ENCODE assay signal across 8 cellular contexts in genomic region chr17:76772842-76773521, GRCh38. TPM values are rescaled to one million over a fixed set of nuclear protein-coding genes. Genes with fewer than 3 reads are reported as not detected.
A peak's percentile ranks its signal among the peaks of the same experiment; 100 is the strongest.
DNase-seq lines count a peak whose midpoint lies in the region; ATAC-seq, FAIRE-seq and TF ChIP-seq lines count a peak whose summit lies in the region.

No MANE protein-coding gene starts in this region.

- peaks cover 36% of the 10 kb centered on the region for H3K36me3 Mint-ChIP-seq in activated naive CD8-positive, alpha-beta T cell treated with anti-CD3 and anti-CD28 coated beads for 36 hours

- CTCF ChIA-PET in HCT116 (lab: Charles Lee) (interaction anchor here (0.9 to 1.3 kb wide), 3 partner anchors 8 to 297 kb away, joined by 3 to 5 read pairs (median 3); no protein-coding TSS in a partner anchor), SK-N-SH (lab: Yijun Ruan, JAX) (interaction anchor here (0.8 to 1.4 kb wide), 6 partner anchors 21 to 474 kb away, joined by 3 to 5 read pairs (median 3); partner anchors contain the start of gene MGAT5B), HepG2 (lab: Yijun Ruan, JAX; ENCODE audit: low intra/inter-chr PET ratio, low total read pairs) (no interaction called here)

- WGBS in SK-N-SH (ENCODE audit: low lambda C conversion rate): 25% methylated on average over 6 of the region's 6 CpGs
- 94% methylated on average over 6 of the region's 6 CpGs for WGBS in HepG2 (ENCODE audit: low lambda C conversion rate)

- H3K27ac ChIP-seq in HCT116 (ENCODE audit: low read depth, low read length) (peak overlapping the region; percentile 83), SK-N-SH (ENCODE audit: low read depth in 2 of 2, low read length in 1 of 2) (peak overlapping the region; percentile 71 to 88), HepG2 (ENCODE audit: extremely low read length, insufficient read depth, low read length) (no peak overlapping the region), subcutaneous abdominal adipose tissue (ENCODE audit: low read depth, low read length) (peak overlapping the region; percentile 6)

- H3K79me2 ChIP-seq in HCT116 (ENCODE audit: insufficient read depth, low read length): no peaks in the 10 kb centered on the region
- no peaks in the 10 kb centered on the region for H3K79me2 ChIP-seq in SK-N-SH (ENCODE audit: insufficient read depth)
- no peaks in the 10 kb centered on the region for H3K79me2 ChIP-seq in HepG2 (ENCODE audit: insufficient read depth, low read length)

- H2AFZ ChIP-seq in HCT116 (ENCODE audit: low read depth, low read length, poor library complexity, severe bottlenecking) (peak overlapping the region; percentile 81), SK-N-SH (ENCODE audit: low read depth) (peak overlapping the region; percentile 71; the same call in 1 of the 2 replicates), HepG2 (ENCODE audit: low read length) (no peak overlapping the region)

- in situ Hi-C loops in HepG2 (cut with HindIII; ENCODE audit: extremely low pct_ligation_motif_present, low pct_unique_long_range_greater_than_20kb): no loop called here

- no peaks in the 10 kb centered on the region for H3K27me3 ChIP-seq in HCT116 (ENCODE audit: insufficient read depth, low read length)
- no peaks in the 10 kb centered on the region for H3K27me3 ChIP-seq in SK-N-SH (ENCODE audit: insufficient read depth)
- H3K27me3 ChIP-seq in HepG2 (ENCODE audit: control insufficient read depth in 1 of 2, insufficient read depth in 2 of 2, low read length in 2 of 2): no peaks in the 10 kb centered on the region
- H3K27me3 ChIP-seq in subcutaneous abdominal adipose tissue (ENCODE audit: control insufficient read depth in 5 of 5, insufficient read depth in 4 of 5, low read length in 5 of 5): no peaks in the 10 kb centered on the region

- no peaks in the 10 kb centered on the region for H3K9me3 Mint-ChIP-seq in activated naive CD8-positive, alpha-beta T cell treated with anti-CD3 and anti-CD28 coated beads for 36 hours

- TF ChIP-seq EP300 in SK-N-SH (IDR thresholded peaks at IDR 0.05; ENCODE audit: borderline replicate concordance in 1 of 2, low read depth in 1 of 2, low read length in 1 of 2) (no peak), HepG2 (IDR thresholded peaks at IDR 0.05; ENCODE audit: low read depth in 2 of 2, low read length in 2 of 2) (no peak), HepG2 (CRISPR knock-in tag; IDR thresholded peaks at IDR 0.05; ENCODE audit: borderline replicate concordance) (no peak)

- TF ChIP-seq POLR2A in HCT116 (IDR thresholded peaks at IDR 0.05; ENCODE audit: borderline replicate concordance, extremely low read depth, insufficient read depth, insufficient read length) (no peak), HepG2 (IDR thresholded peaks at IDR 0.05; ENCODE audit: insufficient read depth in 1 of 2, low read depth in 2 of 2, low read length in 2 of 2) (no peak)

- ATAC-seq in HCT116 (peak; percentile 98), HepG2 (no peak; the same call in 2 of the 3 replicates), GM21360 (IDR thresholded peaks at IDR 0.05; ENCODE audit: unreplicated experiment) (no peak), GM21825 (IDR thresholded peaks at IDR 0.05; ENCODE audit: unreplicated experiment) (no peak)

- peaks cover 17% of the 10 kb centered on the region for H3K4me1 Mint-ChIP-seq in activated naive CD8-positive, alpha-beta T cell treated with anti-CD3 and anti-CD28 coated beads for 36 hours

- H3K27ac Mint-ChIP-seq in activated naive CD8-positive, alpha-beta T cell treated with anti-CD3 and anti-CD28 coated beads for 36 hours: peak overlapping the region; percentile 88

- RAD21 ChIA-PET in HCT116 (lab: Charles Lee; ENCODE audit: low non-redundant PET in 1 of 2, low total read pairs in 2 of 2, uncharacterized antibody in 2 of 2, unreplicated experiment in 2 of 2): no interaction called here

- H3K4me2 ChIP-seq in HCT116 (ENCODE audit: low read length) (peak overlapping the region; percentile 86), SK-N-SH (peak overlapping the region; percentile 68), HepG2 (ENCODE audit: low read depth, low read length) (no peak overlapping the region)

- POLR2A ChIA-PET in HCT116 (lab: Charles Lee) (interaction anchor here (0.5 to 1.0 kb wide), 3 partner anchors 8 to 887 kb away, joined by 3 to 6 read pairs (median 3); partner anchors contain the start of genes MFSD11 and SRSF2), SK-N-SH (lab: Yijun Ruan, JAX) (interaction anchor here (1.0 kb wide), 1 partner anchor 36 kb away, joined by 4 read pairs; the partner anchor contains the start of gene SRSF2), HepG2 (lab: Yijun Ruan, JAX) (no interaction called here)

- H3K4me3 Mint-ChIP-seq in activated naive CD8-positive, alpha-beta T cell treated with anti-CD3 and anti-CD28 coated beads for 36 hours: peak overlapping the region; percentile 66

- DNase-seq in HCT116 (ENCODE audit: low read depth, low spot score): peak; percentile 89
- DNase-seq in SK-N-SH: peak; percentile 64
- DNase-seq in activated naive CD8-positive, alpha-beta T cell treated with anti-CD3 and anti-CD28 coated beads for 36 hours: peak; percentile 58
- peak; percentile 59 for DNase-seq in HepG2 (ENCODE audit: low spot score)
- no peak for DNase-seq in NCI-H1930 (lab: John Stamatoyannopoulos, UW)

- peaks cover 13% of the 10 kb centered on the region for H3F3A ChIP-seq in SK-N-SH (replicated peaks; ENCODE audit: insufficient read depth)

- TF ChIP-seq CTCF in HCT116 (IDR thresholded peaks at IDR 0.05 in 2 of 3, conservative IDR thresholded peaks at IDR 0.05 in 1 of 3; ENCODE audit: borderline replicate concordance in 1 of 3, insufficient read depth in 1 of 3, low read depth in 2 of 3, low read length in 2 of 3) (0 out of 6 replicates have a peak, but pooled peaks of 1 of the 3 experiments have one; percentile 12), SK-N-SH (IDR thresholded peaks at IDR 0.05) (peak; percentile 40), HepG2 (CRISPR knock-in tag; IDR thresholded peaks at IDR 0.05) (no peak)

- peak; percentile 44 for TF ChIP-seq RAD21 in HCT116 (IDR thresholded peaks at IDR 0.05; ENCODE audit: low read depth)
- TF ChIP-seq RAD21 in SK-N-SH (IDR thresholded peaks at IDR 0.05; ENCODE audit: low read length): peak; percentile 41; the same call in 1 of the 2 replicates
- no peak for TF ChIP-seq RAD21 in HepG2 (CRISPR knock-in tag; IDR thresholded peaks at IDR 0.05)

- H3K9ac ChIP-seq in HCT116 (ENCODE audit: low read length) (peak overlapping the region; percentile 56), SK-N-SH (peak overlapping the region; percentile 59; the same call in 1 of the 2 replicates), HepG2 (ENCODE audit: insufficient read depth, low read depth, low read length) (no peak overlapping the region), subcutaneous abdominal adipose tissue (ENCODE audit: low read length in 5 of 5) (no peak overlapping the region)

- no peaks in the 10 kb centered on the region for H4K20me1 ChIP-seq in HCT116 (ENCODE audit: insufficient read depth)
- H4K20me1 ChIP-seq in SK-N-SH (ENCODE audit: insufficient read depth): no peaks in the 10 kb centered on the region
- H4K20me1 ChIP-seq in HepG2 (ENCODE audit: insufficient read depth, low read length): no peaks in the 10 kb centered on the region

- H3K9me2 ChIP-seq in HCT116 (ENCODE audit: insufficient read depth) (no peaks in the 10 kb centered on the region), SK-N-SH (no peaks in the 10 kb centered on the region)

- no peaks in the 10 kb centered on the region for H3K27me3 Mint-ChIP-seq in activated naive CD8-positive, alpha-beta T cell treated with anti-CD3 and anti-CD28 coated beads for 36 hours

- BruUV-seq in HCT116 (replicated peaks; lab: Mats Ljungman, UMichigan) (TSS peak; percentile 70), HepG2 (replicated peaks; lab: Mats Ljungman, UMichigan) (no TSS peak)

- H3K36me3 ChIP-seq in HCT116 (ENCODE audit: control insufficient read depth in 1 of 2, insufficient read depth in 2 of 2, low read length in 2 of 2) (0 out of 4 replicates have a peak, but pooled peaks cover 0 to 5% of the 10 kb centered on the region in 2 experiments), SK-N-SH (replicated peaks in 1 of 2; ENCODE audit: control insufficient read depth in 1 of 2, insufficient read depth in 2 of 2, low read length in 1 of 2) (peaks cover 37 to 46% of the 10 kb centered on the region in 2 experiments), HepG2 (replicated peaks in 1 of 2; ENCODE audit: control insufficient read depth in 1 of 2, insufficient read depth in 2 of 2, low read length in 2 of 2) (peaks cover 11 to 37% of the 10 kb centered on the region in 2 experiments; a peak in 4 of 5 replicates), subcutaneous abdominal adipose tissue (ENCODE audit: control insufficient read depth in 5 of 5, insufficient read depth in 5 of 5, low read length in 5 of 5) (peaks cover 29 to 67% (median 44%) of the 10 kb centered on the region in 5 donors)

- H3K4me1 ChIP-seq in HCT116 (ENCODE audit: control insufficient read depth in 1 of 2, insufficient read depth in 2 of 2, low read length in 2 of 2): peaks cover 24 to 32% of the 10 kb centered on the region in 2 experiments
- peaks cover 5 to 13% of the 10 kb centered on the region in 2 experiments; a peak in 2 of 4 replicates for H3K4me1 ChIP-seq in SK-N-SH (ENCODE audit: control insufficient read depth in 1 of 2, insufficient read depth in 2 of 2, low read depth in 1 of 2, low read length in 1 of 2)
- H3K4me1 ChIP-seq in HepG2 (ENCODE audit: insufficient read depth, low read length): 0 out of 2 replicates have a peak, but pooled peaks cover 6% of the 10 kb centered on the region
- peaks cover 0 to 3% (median 0%) of the 10 kb centered on the region in 5 donors for H3K4me1 ChIP-seq in subcutaneous abdominal adipose tissue (ENCODE audit: control insufficient read depth in 5 of 5, insufficient read depth in 5 of 5, low read length in 5 of 5)

- H3K9me3 ChIP-seq in HCT116 (ENCODE audit: control insufficient read depth in 1 of 2, insufficient read depth in 1 of 2, low read depth in 1 of 2, low read length in 2 of 2) (no peaks in the 10 kb centered on the region), SK-N-SH (no peaks in the 10 kb centered on the region), HepG2 (ENCODE audit: low read length) (no peaks in the 10 kb centered on the region), subcutaneous abdominal adipose tissue (ENCODE audit: control insufficient read depth in 5 of 5, low read length in 5 of 5) (peaks cover 0 to 3% (median 0%) of the 10 kb centered on the region in 5 donors)

- FAIRE-seq in HepG2 (lab: Jason Lieb, UNC): no peak

- peak overlapping the region; percentile 35 to 55 for H3K4me3 ChIP-seq in HCT116 (replicated peaks in 1 of 2; ENCODE audit: low read depth in 1 of 2, low read length in 2 of 2)
- peak overlapping the region; percentile 22 to 47; a peak in 3 of 4 replicates for H3K4me3 ChIP-seq in SK-N-SH (ENCODE audit: low read depth in 2 of 2, low read length in 1 of 2)
- no peak overlapping the region for H3K4me3 ChIP-seq in HepG2 (replicated peaks in 1 of 3; ENCODE audit: insufficient read depth in 1 of 3, low read depth in 2 of 3, low read length in 3 of 3)
- no peak overlapping the region for H3K4me3 ChIP-seq in subcutaneous abdominal adipose tissue (ENCODE audit: low read depth in 1 of 5, low read length in 5 of 5)

- intact Hi-C loops in HCT116 (cut with micrococcal nuclease): no loop called here
- intact Hi-C loops in HepG2 (cut with micrococcal nuclease; ENCODE audit: unreplicated experiment): no loop called here

RNA-seq across cellular contexts. Expression of gene MFSD11, which starts 35.1 kb away (rescaled TPM):
- total RNA-seq in HCT116 (2021; ENCODE audit: unreplicated experiment): 24.9 TPM
- polyA plus RNA-seq in HCT116 (2012): 8.5 and 11.9 TPM in 2 replicates
- polyA plus RNA-seq in SK-N-SH (2012; rRNA removed): 22.7 and 28.3 TPM in 2 replicates
- polyA plus RNA-seq in SK-N-SH (2012; cell fraction: cytosol; rRNA removed): 24.9 and 26.3 TPM in 2 replicates
- polyA plus RNA-seq in SK-N-SH (2012; cell fraction: nucleus; rRNA removed): 28.4 and 31.2 TPM in 2 replicates
- total RNA-seq in activated naive CD8-positive, alpha-beta T cell treated with anti-CD3 and anti-CD28 coated beads for 36 hours: 10 to 100 TPM; 14.4 to 16.0 TPM
- 19.4 and 36.3 TPM in 2 replicates for total RNA-seq in HepG2 (2016; rRNA removed; fragmentation: Illumina TruSeq; extraction: Trizol)
- 19.7 and 21.0 TPM in 2 replicates for total RNA-seq in HepG2 (2016; cell fraction: cytosol; rRNA removed; fragmentation: Illumina TruSeq; extraction: Trizol; ENCODE audit: low read depth)
- 17.3 and 35.0 TPM in 2 replicates for total RNA-seq in HepG2 (2016; cell fraction: insoluble cytoplasmic fraction; rRNA removed; fragmentation: Illumina TruSeq; extraction: Trizol)
- total RNA-seq in HepG2 (2016; cell fraction: membrane; rRNA removed; fragmentation: Illumina TruSeq; extraction: Trizol): 17.5 and 20.2 TPM in 2 replicates
- 39.1 and 44.6 TPM in 2 replicates for total RNA-seq in HepG2 (2016; cell fraction: nucleus; rRNA removed; fragmentation: Illumina TruSeq; extraction: Trizol)
- 25.2 and 26.1 TPM in 2 replicates for polyA plus RNA-seq in HepG2 (2011; rRNA removed)
- polyA plus RNA-seq in HepG2 (2011; cell fraction: cytosol; rRNA removed): 11.6 and 16.0 TPM in 2 replicates
- polyA plus RNA-seq in HepG2 (2011; cell fraction: nucleus; rRNA removed): 59.2 and 64.8 TPM in 2 replicates
- polyA plus RNA-seq in HepG2 (2012): 20.4 and 24.1 TPM in 2 replicates
- 5.8 and 6.2 TPM in 2 replicates for polyA plus RNA-seq in HepG2 (2016; cell fraction: cytosol; fragmentation: Illumina TruSeq; extraction: Trizol; ENCODE audit: low read depth)
- 13.0 and 15.6 TPM in 2 replicates for polyA plus RNA-seq in HepG2 (2016; cell fraction: insoluble cytoplasmic fraction; fragmentation: Illumina TruSeq; extraction: Trizol; ENCODE audit: low read depth)
- 9.2 and 11.8 TPM in 2 replicates for polyA plus RNA-seq in HepG2 (2016; cell fraction: membrane; fragmentation: Illumina TruSeq; extraction: Trizol; ENCODE audit: low read depth)
- 60.1 and 68.2 TPM in 2 replicates for polyA plus RNA-seq in HepG2 (2016; cell fraction: nucleus; fragmentation: Illumina TruSeq; extraction: Trizol; ENCODE audit: insufficient read depth, low read depth)
- polyA minus RNA-seq in HepG2 (2011; rRNA and poly(A)+ RNA removed; ENCODE audit: low replicate concordance): 33.4 and 39.8 TPM in 2 replicates
- polyA minus RNA-seq in HepG2 (2011; cell fraction: cytosol; rRNA and poly(A)+ RNA removed): 12.8 and 16.1 TPM in 2 replicates
- 36.3 and 51.1 TPM in 2 replicates for polyA minus RNA-seq in HepG2 (2011; cell fraction: nucleus; rRNA and poly(A)+ RNA removed)

RNA-seq across cellular contexts. Expression of gene SRSF2, which starts 35.9 kb away (rescaled TPM):
- total RNA-seq in HCT116 (2021; ENCODE audit: unreplicated experiment) (422 TPM), HepG2 (2016; rRNA removed; fragmentation: Illumina TruSeq; extraction: Trizol) (249 and 319 TPM in 2 replicates)
- polyA plus RNA-seq in HCT116 (2012): 220 and 291 TPM in 2 replicates
- polyA plus RNA-seq in SK-N-SH (2012; rRNA removed) (211 and 271 TPM in 2 replicates), HepG2 (2011; rRNA removed) (306 and 308 TPM in 2 replicates)
- polyA plus RNA-seq in SK-N-SH (2012; cell fraction: cytosol; rRNA removed): 162 and 197 TPM in 2 replicates
- polyA plus RNA-seq in SK-N-SH (2012; cell fraction: nucleus; rRNA removed): 1,226 and 1,940 TPM in 2 replicates
- total RNA-seq in activated naive CD8-positive, alpha-beta T cell treated with anti-CD3 and anti-CD28 coated beads for 36 hours: 100 to 1,000 TPM; 549 to 571 TPM
- 103 and 114 TPM in 2 replicates for total RNA-seq in HepG2 (2016; cell fraction: cytosol; rRNA removed; fragmentation: Illumina TruSeq; extraction: Trizol; ENCODE audit: low read depth)
- total RNA-seq in HepG2 (2016; cell fraction: insoluble cytoplasmic fraction; rRNA removed; fragmentation: Illumina TruSeq; extraction: Trizol): 260 and 312 TPM in 2 replicates
- total RNA-seq in HepG2 (2016; cell fraction: membrane; rRNA removed; fragmentation: Illumina TruSeq; extraction: Trizol): 135 and 140 TPM in 2 replicates
- total RNA-seq in HepG2 (2016; cell fraction: nucleus; rRNA removed; fragmentation: Illumina TruSeq; extraction: Trizol): 349 and 418 TPM in 2 replicates
- 103 and 169 TPM in 2 replicates for polyA plus RNA-seq in HepG2 (2011; cell fraction: cytosol; rRNA removed)
- polyA plus RNA-seq in HepG2 (2011; cell fraction: nucleus; rRNA removed): 1,720 and 2,373 TPM in 2 replicates
- polyA plus RNA-seq in HepG2 (2012): 214 and 282 TPM in 2 replicates
- polyA plus RNA-seq in HepG2 (2016; cell fraction: cytosol; fragmentation: Illumina TruSeq; extraction: Trizol; ENCODE audit: low read depth): 77.5 and 85.0 TPM in 2 replicates
- polyA plus RNA-seq in HepG2 (2016; cell fraction: insoluble cytoplasmic fraction; fragmentation: Illumina TruSeq; extraction: Trizol; ENCODE audit: low read depth): 376 and 395 TPM in 2 replicates
- 116 and 123 TPM in 2 replicates for polyA plus RNA-seq in HepG2 (2016; cell fraction: membrane; fragmentation: Illumina TruSeq; extraction: Trizol; ENCODE audit: low read depth)
- 776 and 819 TPM in 2 replicates for polyA plus RNA-seq in HepG2 (2016; cell fraction: nucleus; fragmentation: Illumina TruSeq; extraction: Trizol; ENCODE audit: insufficient read depth, low read depth)
- 243 and 377 TPM in 2 replicates for polyA minus RNA-seq in HepG2 (2011; rRNA and poly(A)+ RNA removed; ENCODE audit: low replicate concordance)
- 59.7 and 82.4 TPM in 2 replicates for polyA minus RNA-seq in HepG2 (2011; cell fraction: cytosol; rRNA and poly(A)+ RNA removed)
- polyA minus RNA-seq in HepG2 (2011; cell fraction: nucleus; rRNA and poly(A)+ RNA removed): 526 and 551 TPM in 2 replicates

RNA-seq across cellular contexts. Expression of gene METTL23, which starts 46.3 kb away (rescaled TPM):
- total RNA-seq in HCT116 (2021; ENCODE audit: unreplicated experiment) (57.8 TPM), HepG2 (2016; rRNA removed; fragmentation: Illumina TruSeq; extraction: Trizol) (39.7 and 39.9 TPM in 2 replicates)
- 50.4 and 68.6 TPM in 2 replicates for polyA plus RNA-seq in HCT116 (2012)
- polyA plus RNA-seq in SK-N-SH (2012; rRNA removed) (75.9 and 96.8 TPM in 2 replicates), HepG2 (2011; rRNA removed) (85.4 and 104 TPM in 2 replicates)
- 87.6 and 89.2 TPM in 2 replicates for polyA plus RNA-seq in SK-N-SH (2012; cell fraction: cytosol; rRNA removed)
- polyA plus RNA-seq in SK-N-SH (2012; cell fraction: nucleus; rRNA removed): 80.8 and 107 TPM in 2 replicates
- 10 to 100 TPM; 30.0 to 30.6 TPM for total RNA-seq in activated naive CD8-positive, alpha-beta T cell treated with anti-CD3 and anti-CD28 coated beads for 36 hours
- total RNA-seq in HepG2 (2016; cell fraction: cytosol; rRNA removed; fragmentation: Illumina TruSeq; extraction: Trizol; ENCODE audit: low read depth): 13.8 and 15.1 TPM in 2 replicates
- 40.1 and 40.8 TPM in 2 replicates for total RNA-seq in HepG2 (2016; cell fraction: insoluble cytoplasmic fraction; rRNA removed; fragmentation: Illumina TruSeq; extraction: Trizol)
- 23.4 and 26.9 TPM in 2 replicates for total RNA-seq in HepG2 (2016; cell fraction: membrane; rRNA removed; fragmentation: Illumina TruSeq; extraction: Trizol)
- total RNA-seq in HepG2 (2016; cell fraction: nucleus; rRNA removed; fragmentation: Illumina TruSeq; extraction: Trizol): 28.8 and 32.4 TPM in 2 replicates
- 54.2 and 65.9 TPM in 2 replicates for polyA plus RNA-seq in HepG2 (2011; cell fraction: cytosol; rRNA removed)
- 68.9 and 70.3 TPM in 2 replicates for polyA plus RNA-seq in HepG2 (2011; cell fraction: nucleus; rRNA removed)
- 49.3 and 49.6 TPM in 2 replicates for polyA plus RNA-seq in HepG2 (2012)
- 16.6 and 18.6 TPM in 2 replicates for polyA plus RNA-seq in HepG2 (2016; cell fraction: cytosol; fragmentation: Illumina TruSeq; extraction: Trizol; ENCODE audit: low read depth)
- polyA plus RNA-seq in HepG2 (2016; cell fraction: insoluble cytoplasmic fraction; fragmentation: Illumina TruSeq; extraction: Trizol; ENCODE audit: low read depth): 45.5 and 51.2 TPM in 2 replicates
- polyA plus RNA-seq in HepG2 (2016; cell fraction: membrane; fragmentation: Illumina TruSeq; extraction: Trizol; ENCODE audit: low read depth): 22.2 and 23.6 TPM in 2 replicates
- 60.8 and 67.8 TPM in 2 replicates for polyA plus RNA-seq in HepG2 (2016; cell fraction: nucleus; fragmentation: Illumina TruSeq; extraction: Trizol; ENCODE audit: insufficient read depth, low read depth)
- 23.4 and 37.2 TPM in 2 replicates for polyA minus RNA-seq in HepG2 (2011; rRNA and poly(A)+ RNA removed; ENCODE audit: low replicate concordance)
- polyA minus RNA-seq in HepG2 (2011; cell fraction: cytosol; rRNA and poly(A)+ RNA removed): 17.2 and 17.6 TPM in 2 replicates
- 17.6 and 22.6 TPM in 2 replicates for polyA minus RNA-seq in HepG2 (2011; cell fraction: nucleus; rRNA and poly(A)+ RNA removed)

RNA-seq across cellular contexts. Expression of gene JMJD6, which starts 46.6 kb away (rescaled TPM):
- total RNA-seq in HCT116 (2021; ENCODE audit: unreplicated experiment) (47.6 TPM), HepG2 (2016; rRNA removed; fragmentation: Illumina TruSeq; extraction: Trizol) (41.0 and 49.1 TPM in 2 replicates)
- polyA plus RNA-seq in HCT116 (2012): 47.5 and 60.9 TPM in 2 replicates
- polyA plus RNA-seq in SK-N-SH (2012; rRNA removed) (20.1 and 23.3 TPM in 2 replicates), HepG2 (2011; rRNA removed) (33.6 and 36.0 TPM in 2 replicates)
- 15.2 and 15.7 TPM in 2 replicates for polyA plus RNA-seq in SK-N-SH (2012; cell fraction: cytosol; rRNA removed)
- polyA plus RNA-seq in SK-N-SH (2012; cell fraction: nucleus; rRNA removed): 60.2 and 109 TPM in 2 replicates
- 10 to 100 TPM; 54.6 to 55.8 TPM for total RNA-seq in activated naive CD8-positive, alpha-beta T cell treated with anti-CD3 and anti-CD28 coated beads for 36 hours
- total RNA-seq in HepG2 (2016; cell fraction: cytosol; rRNA removed; fragmentation: Illumina TruSeq; extraction: Trizol; ENCODE audit: low read depth): 9.7 and 10.0 TPM in 2 replicates
- 41.7 and 48.0 TPM in 2 replicates for total RNA-seq in HepG2 (2016; cell fraction: insoluble cytoplasmic fraction; rRNA removed; fragmentation: Illumina TruSeq; extraction: Trizol)
- 15.3 and 17.9 TPM in 2 replicates for total RNA-seq in HepG2 (2016; cell fraction: membrane; rRNA removed; fragmentation: Illumina TruSeq; extraction: Trizol)
- 24.8 and 26.0 TPM in 2 replicates for total RNA-seq in HepG2 (2016; cell fraction: nucleus; rRNA removed; fragmentation: Illumina TruSeq; extraction: Trizol)
- 25.2 and 31.5 TPM in 2 replicates for polyA plus RNA-seq in HepG2 (2011; cell fraction: cytosol; rRNA removed)
- polyA plus RNA-seq in HepG2 (2011; cell fraction: nucleus; rRNA removed): 43.8 and 48.7 TPM in 2 replicates
- polyA plus RNA-seq in HepG2 (2012): 37.4 and 57.9 TPM in 2 replicates
- 7.4 and 7.7 TPM in 2 replicates for polyA plus RNA-seq in HepG2 (2016; cell fraction: cytosol; fragmentation: Illumina TruSeq; extraction: Trizol; ENCODE audit: low read depth)
- polyA plus RNA-seq in HepG2 (2016; cell fraction: insoluble cytoplasmic fraction; fragmentation: Illumina TruSeq; extraction: Trizol; ENCODE audit: low read depth): 47.9 and 48.6 TPM in 2 replicates
- polyA plus RNA-seq in HepG2 (2016; cell fraction: membrane; fragmentation: Illumina TruSeq; extraction: Trizol; ENCODE audit: low read depth): 11.8 and 11.9 TPM in 2 replicates
- 37.6 and 45.3 TPM in 2 replicates for polyA plus RNA-seq in HepG2 (2016; cell fraction: nucleus; fragmentation: Illumina TruSeq; extraction: Trizol; ENCODE audit: insufficient read depth, low read depth)
- polyA minus RNA-seq in HepG2 (2011; rRNA and poly(A)+ RNA removed; ENCODE audit: low replicate concordance): 14.9 and 21.3 TPM in 2 replicates
- 13.4 and 16.7 TPM in 2 replicates for polyA minus RNA-seq in HepG2 (2011; cell fraction: cytosol; rRNA and poly(A)+ RNA removed)
- 10.3 and 15.4 TPM in 2 replicates for polyA minus RNA-seq in HepG2 (2011; cell fraction: nucleus; rRNA and poly(A)+ RNA removed)

Comparison
In these comparisons a context has a peak if more than half of its experiments do, and no peak if none do; other contexts are left out.
1. DNase-seq: peak in HCT116 (single experiment), SK-N-SH (single experiment), activated naive CD8-positive, alpha-beta T cell treated with anti-CD3 and anti-CD28 coated beads for 36 hours (single experiment) and HepG2 (single experiment); none in NCI-H1930 (0 of 2).
2. H3K4me3 ChIP-seq: peak in HCT116 (2 of 2) and SK-N-SH (2 of 2); none in HepG2 (0 of 3) and subcutaneous abdominal adipose tissue (0 of 5).
3. H3K9ac ChIP-seq: peak in HCT116 (single experiment) and SK-N-SH (single experiment); none in HepG2 (single experiment) and subcutaneous abdominal adipose tissue (0 of 5).